In genomic region chr13:45370922-45371406, GRCh38 we compare ENCODE assay signal across 8 cellular contexts. TPM values are rescaled to one million over a fixed set of nuclear protein-coding genes. Genes with fewer than 3 reads are reported as not detected.
A peak's percentile ranks its signal among the peaks of the same experiment; 100 is the strongest.
DNase-seq lines count a peak whose midpoint lies in the region; ATAC-seq and TF ChIP-seq lines count a peak whose summit lies in the region.

No MANE protein-coding gene starts in this region.

- ATAC-seq in HG03159 (IDR thresholded peaks at IDR 0.05; ENCODE audit: unreplicated experiment), result no peak
- no peak for ATAC-seq in HG03571 (IDR thresholded peaks at IDR 0.05; ENCODE audit: unreplicated experiment)

- H3K4me1 Mint-ChIP-seq in HFFc6 (ENCODE audit: low read depth), result peaks cover 44% of the 10 kb centered on the region
- H3K4me1 Mint-ChIP-seq in activated CD4-positive, alpha-beta T cell treated with anti-CD3 and anti-CD28 coated beads, Interleukin-2, amount 10 ng/mL, durations not matched to agents 7 days and 5 days, result peaks cover 47% of the 10 kb centered on the region
- H3K4me1 Mint-ChIP-seq in dendritic cell treated with granulocyte-macrophage colony-stimulating factor and Interleukin-4, amounts not matched to agents 40 ng/mL and 50 ng/mL, for 4 days (ENCODE audit: low read depth), result peaks cover 27% of the 10 kb centered on the region

- H3K4me1 ChIP-seq in A673 (ENCODE audit: insufficient read depth, low read length, poor library complexity, severe bottlenecking) (peaks cover 7% of the 10 kb centered on the region), liver (ENCODE audit: control insufficient read depth in 4 of 4, insufficient read depth in 4 of 4, low read length in 3 of 4) (peaks cover 0 to 7% (median 3%) of the 10 kb centered on the region in 4 donors)

- TF ChIP-seq RAD21 in liver (IDR thresholded peaks at IDR 0.05), result peak; percentile 92 to 95

- no peaks in the 10 kb centered on the region; the same call in 1 of the 2 replicates for H3K36me3 Mint-ChIP-seq in HFFc6 (ENCODE audit: low read depth)
- peaks cover 29% of the 10 kb centered on the region for H3K36me3 Mint-ChIP-seq in activated CD4-positive, alpha-beta T cell treated with anti-CD3 and anti-CD28 coated beads, Interleukin-2, amount 10 ng/mL, durations not matched to agents 7 days and 5 days (ENCODE audit: low read depth)
- peaks cover 6% of the 10 kb centered on the region for H3K36me3 Mint-ChIP-seq in dendritic cell treated with granulocyte-macrophage colony-stimulating factor and Interleukin-4, amounts not matched to agents 40 ng/mL and 50 ng/mL, for 4 days (ENCODE audit: low read depth)

- H3K27ac Mint-ChIP-seq in HFFc6, result no peak overlapping the region
- H3K27ac Mint-ChIP-seq in activated CD4-positive, alpha-beta T cell treated with anti-CD3 and anti-CD28 coated beads, Interleukin-2, amount 10 ng/mL, durations not matched to agents 7 days and 5 days, result peak overlapping the region; percentile 42
- peak overlapping the region; percentile 35 for H3K27ac Mint-ChIP-seq in dendritic cell treated with granulocyte-macrophage colony-stimulating factor and Interleukin-4, amounts not matched to agents 40 ng/mL and 50 ng/mL, for 4 days

- 21% methylated on average over 30 of the region's 30 CpGs for WGBS in liver

- H3K27me3 Mint-ChIP-seq in HFFc6 (ENCODE audit: insufficient read depth), result peaks cover 2% of the 10 kb centered on the region; the same call in 1 of the 2 replicates
- H3K27me3 Mint-ChIP-seq in activated CD4-positive, alpha-beta T cell treated with anti-CD3 and anti-CD28 coated beads, Interleukin-2, amount 10 ng/mL, durations not matched to agents 7 days and 5 days, result no peaks in the 10 kb centered on the region
- peaks cover 11% of the 10 kb centered on the region for H3K27me3 Mint-ChIP-seq in dendritic cell treated with granulocyte-macrophage colony-stimulating factor and Interleukin-4, amounts not matched to agents 40 ng/mL and 50 ng/mL, for 4 days

- peak; percentile 82 for DNase-seq in A673 (ENCODE audit: low spot score)
- DNase-seq in HFFc6, result peak; percentile 36
- peak; percentile 53 for DNase-seq in activated CD4-positive, alpha-beta T cell treated with anti-CD3 and anti-CD28 coated beads, Interleukin-2, amount 10 ng/mL, durations not matched to agents 7 days and 5 days
- peak; percentile 42 to 44 for DNase-seq in stimulated activated CD4-positive, alpha-beta T cell treated with anti-CD3 and anti-CD28 coated beads, Interleukin-4, amount 100 ng/mL, for 48 hours (ENCODE audit: low read depth in 2 of 2)

- CTCF ChIA-PET in A673 (lab: Charles Lee), result interaction anchor here (0.6 to 1.2 kb wide), 4 partner anchors 29 to 789 kb away, joined by 3 to 4 read pairs (median 3); no protein-coding TSS in a partner anchor
- CTCF ChIA-PET in activated CD4-positive, alpha-beta T cell treated with anti-CD3 and anti-CD28 coated beads, Interleukin-2, amount 10 ng/mL, durations not matched to agents 7 days and 5 days (lab: Charles Lee), result interaction anchor here (0.7 to 3.0 kb wide), 9 partner anchors 14 to 122 kb away, joined by 4 to 16 read pairs (median 4); partner anchors contain the start of genes COG3 and TPT1

- no TSS peak for BruUV-seq in A673 (replicated peaks; lab: Mats Ljungman, UMichigan)

- H3K36me3 ChIP-seq in A673 (ENCODE audit: insufficient read depth, low read length, poor library complexity, severe bottlenecking) (no peaks in the 10 kb centered on the region), liver (ENCODE audit: control insufficient read depth in 4 of 4, insufficient read depth in 3 of 4, low read depth in 1 of 4, low read length in 3 of 4) (no peaks in the 10 kb centered on the region)

- H3K4me3 ChIP-seq in A673 (ENCODE audit: low read depth, low read length, poor library complexity, severe bottlenecking) (no peak overlapping the region), liver (ENCODE audit: low read depth in 1 of 3, low read length in 3 of 3) (no peak overlapping the region)

- TF ChIP-seq CTCF in A673 (conservative IDR thresholded peaks at IDR 0.05; ENCODE audit: low read depth, low read length) (peak; percentile 94), HFFc6 (IDR thresholded peaks at IDR 0.05) (peak; percentile 98), liver (IDR thresholded peaks at IDR 0.05; ENCODE audit: low read depth, low read length, missing input control) (peak; percentile 81)

- H3K27me3 ChIP-seq in A673 (replicated peaks; ENCODE audit: insufficient read depth, low read depth, low read length, poor library complexity) (no peaks in the 10 kb centered on the region), liver (ENCODE audit: control insufficient read depth in 4 of 4, insufficient read depth in 4 of 4, low read length in 3 of 4) (no peaks in the 10 kb centered on the region)

- H3K27ac ChIP-seq in A673 (ENCODE audit: low read depth, low read length, poor library complexity, severe bottlenecking), result no peak overlapping the region
- H3K27ac ChIP-seq in liver (ENCODE audit: low read depth in 1 of 2, low read length in 2 of 2), result no peak overlapping the region

- H3K9me3 Mint-ChIP-seq in HFFc6, result no peaks in the 10 kb centered on the region
- no peaks in the 10 kb centered on the region for H3K9me3 Mint-ChIP-seq in activated CD4-positive, alpha-beta T cell treated with anti-CD3 and anti-CD28 coated beads, Interleukin-2, amount 10 ng/mL, durations not matched to agents 7 days and 5 days
- no peaks in the 10 kb centered on the region for H3K9me3 Mint-ChIP-seq in dendritic cell treated with granulocyte-macrophage colony-stimulating factor and Interleukin-4, amounts not matched to agents 40 ng/mL and 50 ng/mL, for 4 days

- H3K9me3 ChIP-seq in A673 (ENCODE audit: low read depth, low read length, poor library complexity, severe bottlenecking) (no peaks in the 10 kb centered on the region), liver (ENCODE audit: control insufficient read depth in 4 of 4, low read length in 3 of 4) (no peaks in the 10 kb centered on the region)

- H3K9ac ChIP-seq in liver (ENCODE audit: low read depth in 1 of 2, low read length in 2 of 2), result no peak overlapping the region

- POLR2A ChIA-PET in A673 (lab: Charles Lee; ENCODE audit: low non-redundant PET), result no interaction called here
- POLR2A ChIA-PET in activated CD4-positive, alpha-beta T cell treated with anti-CD3 and anti-CD28 coated beads, Interleukin-2, amount 10 ng/mL, durations not matched to agents 7 days and 5 days (lab: Charles Lee), result no interaction called here

- intact Hi-C loops in A673 (cut with micrococcal nuclease; ENCODE audit: unreplicated experiment), result loop anchor here (5.0 to 10.0 kb wide), 3 partner anchors 144 to 951 kb away; no protein-coding TSS in a partner anchor
- intact Hi-C loops in dendritic cell treated with granulocyte-macrophage colony-stimulating factor and Interleukin-4, amounts not matched to agents 40 ng/mL and 50 ng/mL, for 4 days (cut with micrococcal nuclease), result loop anchor here (10.0 kb wide), 2 partner anchors 94 to 124 kb away; partner anchors contain the start of gene COG3

- peak overlapping the region; percentile 38; the same call in 1 of the 2 replicates for H3K4me3 Mint-ChIP-seq in HFFc6
- H3K4me3 Mint-ChIP-seq in activated CD4-positive, alpha-beta T cell treated with anti-CD3 and anti-CD28 coated beads, Interleukin-2, amount 10 ng/mL, durations not matched to agents 7 days and 5 days, result no peak overlapping the region
- no peak overlapping the region for H3K4me3 Mint-ChIP-seq in dendritic cell treated with granulocyte-macrophage colony-stimulating factor and Interleukin-4, amounts not matched to agents 40 ng/mL and 50 ng/mL, for 4 days

TF ChIP-seq in liver, 16 proteins besides CTCF, POLR2A, EP300 and RAD21 (continues in another document):
- TF ChIP-seq MAX (IDR thresholded peaks at IDR 0.05) (no peak), GABPA (IDR thresholded peaks at IDR 0.05 in 1 of 2, conservative IDR thresholded peaks at IDR 0.05 in 1 of 2) (no peak), SP1 (IDR thresholded peaks at IDR 0.05) (no peak), FOXA2 (IDR thresholded peaks at IDR 0.05) (no peak), TAF1 (conservative IDR thresholded peaks at IDR 0.05) (no peak), NR2F2 (IDR thresholded peaks at IDR 0.05) (no peak), RXRA (IDR thresholded peaks at IDR 0.05) (no peak), ATF3 (IDR thresholded peaks at IDR 0.05) (no peak), JUND (IDR thresholded peaks at IDR 0.05) (no peak), FOXA1 (IDR thresholded peaks at IDR 0.05) (no peak), YY1 (IDR thresholded peaks at IDR 0.05) (no peak)

RNA-seq across cellular contexts. Expression of gene TPT1, which starts 30.0 kb away (rescaled TPM):
- total RNA-seq in A673 (2021) (1,957 and 1,963 TPM in 2 replicates), liver (1,000 to 10,000 TPM; 1,382 to 2,052 TPM)
- total RNA-seq in HFFc6 (2021; fragmentation: NEBNext Ultra II Directional; extraction: Animal tissue kit (Norgen Biotek cat#: 25700)), result 1,000 to 10,000 TPM; 2,421 to 2,688 (median 2,563) TPM
- 1,000 to 10,000 TPM; 4,825 to 5,097 TPM for total RNA-seq in activated CD4-positive, alpha-beta T cell treated with anti-CD3 and anti-CD28 coated beads, Interleukin-2, amount 10 ng/mL, durations not matched to agents 7 days and 5 days
- 1,000 to 10,000 TPM; 1,578 to 2,885 TPM for polyA plus RNA-seq in liver

RNA-seq across cellular contexts. Expression of gene SLC25A30, which starts 47.2 kb away (rescaled TPM):
- total RNA-seq in A673 (2021), result 23.3 and 26.0 TPM in 2 replicates
- 10 to 100 TPM; 16.5 to 27.2 (median 18.8) TPM for total RNA-seq in HFFc6 (2021; fragmentation: NEBNext Ultra II Directional; extraction: Animal tissue kit (Norgen Biotek cat#: 25700))
- 10 to 100 TPM; 20.6 to 21.2 TPM for total RNA-seq in activated CD4-positive, alpha-beta T cell treated with anti-CD3 and anti-CD28 coated beads, Interleukin-2, amount 10 ng/mL, durations not matched to agents 7 days and 5 days
- 10 to 100 TPM; 11.7 to 59.2 TPM for total RNA-seq in liver
- 10 to 100 TPM in 1 of 2 donors, 1 to 10 TPM in 1; 5.4 to 23.8 TPM for polyA plus RNA-seq in liver
